In genomic region chr21:31444061-31444460, GRCh38 we compare ENCODE assay signal across 20 cellular contexts.
DNase-seq lines count a peak whose midpoint lies in the region; ATAC-seq and TF ChIP-seq lines count a peak whose summit lies in the region.
"Had no signal": no experiment of that assay in that cellular context is flagged by ENCODE, and none has a peak within 500 bp of the region (broad histone marks: within the 10 kb centered on the region; RNA-seq: fewer than 3 reads in every experiment).

No MANE protein-coding gene starts in this region.

- peaks cover 27% of the 10 kb centered on the region for H3K9me3 ChIP-seq in left ventricle myocardium inferior (replicated peaks)

- no peak overlapping the region for H3K4me3 ChIP-seq in left ventricle myocardium inferior
- H3K4me3 ChIP-seq in skeletal muscle cell (ENCODE audit: low read depth, low read length) = no peak overlapping the region
- H3K4me3 ChIP-seq: ascending aorta, coronary artery, transverse colon had no signal

- peaks cover 4% of the 10 kb centered on the region for H3K36me3 Mint-ChIP-seq in activated T-cell treated with anti-CD3 and anti-CD28 coated beads, Interleukin-2, amount 50 U/mL, for 4 hours (ENCODE audit: insufficient read depth)
- H3K36me3 Mint-ChIP-seq in activated T-cell treated with anti-CD3 and anti-CD28 coated beads, Interleukin-2, amount 50 U/mL, for 72 hours (ENCODE audit: insufficient read depth in 2 of 2) = peaks cover 4 to 10% of the 10 kb centered on the region in 2 donors

- ATAC-seq in activated T-cell treated with anti-CD3 and anti-CD28 coated beads, Interleukin-2, amount 50 U/mL, for 4 hours = no peak
- no peak for ATAC-seq in activated T-cell treated with anti-CD3 and anti-CD28 coated beads, Interleukin-2, amount 50 U/mL, for 72 hours (replicated peaks in 1 of 2)
- ATAC-seq in SK-N-SH treated with all-trans-retinoic acid at 6 μM for 48 hours = no peak

- H3K27me3 Mint-ChIP-seq in activated T-cell treated with anti-CD3 and anti-CD28 coated beads, Interleukin-2, amount 50 U/mL, for 4 hours (ENCODE audit: low read depth) = no peaks in the 10 kb centered on the region
- no peaks in the 10 kb centered on the region for H3K27me3 Mint-ChIP-seq in activated T-cell treated with anti-CD3 and anti-CD28 coated beads, Interleukin-2, amount 50 U/mL, for 72 hours (ENCODE audit: low read depth)

- TF ChIP-seq CTCF in left ventricle myocardium inferior (IDR thresholded peaks at IDR 0.05; ENCODE audit: borderline replicate concordance) = no peak

- peak overlapping the region; percentile 31 for H3K27ac ChIP-seq in left ventricle myocardium inferior (replicated peaks)
- H3K27ac ChIP-seq: ascending aorta, KMS-11, transverse colon had no signal

- no peaks in the 10 kb centered on the region for H3K36me3 ChIP-seq in left ventricle myocardium inferior
- H3K36me3 ChIP-seq: ascending aorta, transverse colon had no signal

- H3K4me1 ChIP-seq in left ventricle myocardium inferior = no peaks in the 10 kb centered on the region
- H3K4me1 ChIP-seq: ascending aorta had no signal

- H3K27ac Mint-ChIP-seq in activated T-cell treated with anti-CD3 and anti-CD28 coated beads, Interleukin-2, amount 50 U/mL, for 72 hours = no peak overlapping the region

- peaks cover 4% of the 10 kb centered on the region for H3K9me3 Mint-ChIP-seq in activated T-cell treated with anti-CD3 and anti-CD28 coated beads, Interleukin-2, amount 50 U/mL, for 4 hours
- H3K9me3 Mint-ChIP-seq in activated T-cell treated with anti-CD3 and anti-CD28 coated beads, Interleukin-2, amount 50 U/mL, for 72 hours = peaks cover 3 to 4% of the 10 kb centered on the region in 2 donors

- H3K4me3 Mint-ChIP-seq in activated T-cell treated with anti-CD3 and anti-CD28 coated beads, Interleukin-2, amount 50 U/mL, for 4 hours = no peak overlapping the region
- H3K4me3 Mint-ChIP-seq in activated T-cell treated with anti-CD3 and anti-CD28 coated beads, Interleukin-2, amount 50 U/mL, for 72 hours = peak overlapping the region in 1 of 2 donors; percentile 15
- H3K4me3 Mint-ChIP-seq: neural crest cell; T-helper 1 cell treated with Interleukin-12 subunit alpha and Interleukin-12 subunit beta and Interleukin-4 antibody, amounts not matched to agents 30 μg/mL and 1 μg/mL, for 36 hours had no signal

- peak; percentile 12 for DNase-seq in activated T-cell treated with anti-CD3 and anti-CD28 coated beads, Interleukin-2, amount 50 U/mL, for 4 hours
- DNase-seq in activated T-cell treated with anti-CD3 and anti-CD28 coated beads, Interleukin-2, amount 50 U/mL, for 72 hours = no peak
- peak; percentile 49 to 69 for DNase-seq in NOMO-1 (lab: John Stamatoyannopoulos, UW; ENCODE audit: unreplicated experiment in 2 of 2)
- peak; percentile 39 for DNase-seq in left ventricle myocardium inferior
- peak; percentile 25 for DNase-seq in skeletal muscle cell (ENCODE audit: low read depth)
- no peak for DNase-seq in NCI-H226
- no peak for DNase-seq in NCI-H524 treated with DMSO at 0.1 percent for 48 hours (lab: John Stamatoyannopoulos, UW)
- DNase-seq: ACHN; GF-D8; hypothalamus; NCI-H187; NCI-H69; stimulated activated CD4-positive, alpha-beta T cell treated with anti-CD3 and anti-CD28 coated beads, Interleukin-2, amount 100 ng/mL, for 48 hours; transverse colon had no signal

- intact Hi-C loops in left ventricle myocardium inferior (cut with micrococcal nuclease) = no loop called here

- peaks cover 45% of the 10 kb centered on the region for H3K4me1 Mint-ChIP-seq in activated T-cell treated with anti-CD3 and anti-CD28 coated beads, Interleukin-2, amount 50 U/mL, for 4 hours (ENCODE audit: low read depth)
- peaks cover 49% of the 10 kb centered on the region for H3K4me1 Mint-ChIP-seq in activated T-cell treated with anti-CD3 and anti-CD28 coated beads, Interleukin-2, amount 50 U/mL, for 72 hours (ENCODE audit: low read depth)
- H3K4me1 Mint-ChIP-seq: neural crest cell had no signal

- H3K27me3 ChIP-seq in left ventricle myocardium inferior (ENCODE audit: low read depth) = no peaks in the 10 kb centered on the region
- H3K27me3 ChIP-seq: ascending aorta, transverse colon had no signal

TF ChIP-seq in SK-N-SH treated with all-trans-retinoic acid at 6 μM for 48 hours, 23 proteins besides CTCF, POLR2A, EP300 and RAD21 (continues in another document):
- TF ChIP-seq BACH2 (CRISPR knock-in tag; IDR thresholded peaks at IDR 0.05; ENCODE audit: borderline replicate concordance) (no peak), PPARA (CRISPR knock-in tag; IDR thresholded peaks at IDR 0.05; ENCODE audit: borderline replicate concordance) (no peak), OSR1 (CRISPR knock-in tag; IDR thresholded peaks at IDR 0.05) (no peak), TSHZ2 (CRISPR knock-in tag; IDR thresholded peaks at IDR 0.05) (no peak), TCF4 (CRISPR knock-in tag; IDR thresholded peaks at IDR 0.05; ENCODE audit: borderline replicate concordance) (no peak), ZNF70 (CRISPR knock-in tag; IDR thresholded peaks at IDR 0.05) (no peak), CSRNP3 (CRISPR knock-in tag; IDR thresholded peaks at IDR 0.05) (no peak), CREB5 (CRISPR knock-in tag; IDR thresholded peaks at IDR 0.05; ENCODE audit: low read depth) (no peak), ISL1 (CRISPR knock-in tag; IDR thresholded peaks at IDR 0.05) (no peak), ARNTL (CRISPR knock-in tag; IDR thresholded peaks at IDR 0.05; ENCODE audit: borderline replicate concordance, low read depth) (no peak), SNAI2 (CRISPR knock-in tag; IDR thresholded peaks at IDR 0.05) (no peak), RARB (CRISPR knock-in tag; IDR thresholded peaks at IDR 0.05) (no peak), TOX (CRISPR knock-in tag; IDR thresholded peaks at IDR 0.05; ENCODE audit: borderline replicate concordance) (no peak), ZNF8 (CRISPR knock-in tag; IDR thresholded peaks at IDR 0.05) (no peak), ZFP30 (CRISPR knock-in tag; IDR thresholded peaks at IDR 0.05) (no peak), POU6F1 (CRISPR knock-in tag; IDR thresholded peaks at IDR 0.05; ENCODE audit: borderline replicate concordance, low read depth) (no peak), ZC3H10 (CRISPR knock-in tag; IDR thresholded peaks at IDR 0.05) (no peak)

Comparison
In these comparisons a context has a peak if more than half of its experiments do, and no peak if none do; other contexts are left out.
1. DNase-seq: peak in activated T-cell treated with anti-CD3 and anti-CD28 coated beads, Interleukin-2, amount 50 U/mL, for 4 hours (single experiment), NOMO-1 (2 of 2), left ventricle myocardium inferior (single experiment) and skeletal muscle cell (single experiment); none in activated T-cell treated with anti-CD3 and anti-CD28 coated beads, Interleukin-2, amount 50 U/mL, for 72 hours (0 of 2), NCI-H226 (single experiment) and NCI-H524 treated with DMSO at 0.1 percent for 48 hours (single experiment).